ENCODE assay signal across 26 cellular contexts in the genomic region with DNA sequence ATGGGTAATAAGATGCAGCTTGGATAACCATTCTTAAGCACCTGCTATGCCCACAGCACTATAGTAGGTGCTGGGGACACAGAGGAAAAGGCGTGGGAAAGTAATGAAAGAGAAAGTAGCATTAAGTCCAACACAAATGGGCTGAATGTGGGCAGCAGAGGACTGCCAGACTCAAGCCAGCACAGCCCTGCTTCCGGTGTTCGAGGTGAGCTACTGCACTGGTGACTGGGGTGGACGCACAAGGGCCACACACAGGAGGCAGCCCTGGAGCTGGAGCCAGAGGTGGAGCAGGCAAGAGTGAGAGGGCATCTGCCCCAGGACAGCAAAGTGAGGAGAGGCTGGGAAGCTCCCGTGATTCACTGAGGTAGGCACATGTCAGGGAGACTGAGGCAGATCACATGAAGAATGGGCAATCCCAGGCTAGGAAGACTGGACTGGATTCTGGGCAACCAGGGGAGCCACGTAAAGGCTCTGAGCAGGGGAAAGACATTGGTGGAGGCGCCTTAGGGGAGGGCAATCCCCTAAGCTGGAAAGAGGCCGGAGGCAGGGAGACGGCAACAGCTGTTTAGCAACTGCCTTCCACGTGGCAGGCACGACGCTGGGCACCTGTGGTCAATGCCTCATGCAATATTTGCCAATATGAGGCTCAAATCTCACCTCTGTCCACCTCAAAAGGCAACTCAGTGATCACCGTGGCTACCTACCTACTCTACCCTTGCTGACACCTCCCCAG. TPM values are rescaled to one million over a fixed set of nuclear protein-coding genes. Genes with fewer than 3 reads are reported as not detected.
A peak's percentile ranks its signal among the peaks of the same experiment; 100 is the strongest.
DNase-seq lines count a peak whose midpoint lies in the region; ATAC-seq, FAIRE-seq and TF ChIP-seq lines count a peak whose summit lies in the region.
"Had no signal": no experiment of that assay in that cellular context is flagged by ENCODE, and none has a peak within 500 bp of the region (broad histone marks: within the 10 kb centered on the region; RNA-seq: fewer than 3 reads in every experiment).

No MANE protein-coding gene starts in this region.

- TF ChIP-seq CTCF in A549 (IDR thresholded peaks at IDR 0.05) (no peak), nephron progenitor cell (IDR thresholded peaks at IDR 0.05) (no peak), prostate gland (IDR thresholded peaks at IDR 0.05) (no peak)

- H3K27ac ChIP-seq in A549 (no peak overlapping the region), prostate gland (no peak overlapping the region)
- no peak overlapping the region for H3K27ac ChIP-seq in BLaER1 treated with 17β-estradiol and CSF1 and Interleukin-3, amounts not matched to agents 10 nM and 100 nM
- H3K27ac ChIP-seq: C4-2B, GM23248, KMS-11, SJCRH30 had no signal

- no peak for DNase-seq in A549 (ENCODE audit: low read depth in 1 of 2, low spot score in 1 of 2)
- DNase-seq in T-helper 17 cell = no peak
- no peak for DNase-seq in nephron progenitor cell
- no peak for DNase-seq in AML-193 (lab: John Stamatoyannopoulos, UW)
- DNase-seq in prostate gland (ENCODE audit: low spot score) = no peak
- DNase-seq: Calu3; CD8-positive, alpha-beta memory T cell; DMS153; GM23248; HCEC 1CT; MV-4-11; NCI-H1105 treated with DMSO at 0.1 percent for 48 hours; NCI-H1694; NCI-H2081; NCI-H2171; NCI-H345; SJCRH30 had no signal

- no peaks in the 10 kb centered on the region for H3K4me1 ChIP-seq in A549
- H3K4me1 ChIP-seq in BLaER1 treated with 17β-estradiol and CSF1 and Interleukin-3, amounts not matched to agents 10 nM and 100 nM = peaks cover 0 to 13% (median 10%) of the 10 kb centered on the region in 10 experiments; a peak in 12 of 20 replicates
- H3K4me1 ChIP-seq in prostate gland (replicated peaks) = no peaks in the 10 kb centered on the region
- H3K4me1 ChIP-seq: SJCRH30 had no signal

- POLR2A ChIA-PET in A549 (lab: Yijun Ruan, JAX) = interaction anchor here (0.8 to 1.2 kb wide), 2 partner anchors 18 to 211 kb away, joined by 3 to 5 read pairs; no protein-coding TSS in a partner anchor

- TF ChIP-seq POLR2A in A549 (IDR thresholded peaks at IDR 0.05; ENCODE audit: low read length) = no peak
- TF ChIP-seq POLR2A in prostate gland (IDR thresholded peaks at IDR 0.05) = no peak

- H3K4me1 Mint-ChIP-seq in T-helper 17 cell (peaks cover 10% of the 10 kb centered on the region), nephron progenitor cell (peaks cover 6% of the 10 kb centered on the region)
- peaks cover 12% of the 10 kb centered on the region for H3K4me1 Mint-ChIP-seq in stimulated activated memory B cell treated with anti-CD40 and anti-IgM and Interleukin-4, amounts not matched to agents 10 μg/mL and 1 μg/mL and 100 μg/mL, for 72 hours

- no peak for TF ChIP-seq RAD21 in A549 (conservative IDR thresholded peaks at IDR 0.05 in 1 of 2, IDR thresholded peaks at IDR 0.05 in 1 of 2)

- H3K27ac Mint-ChIP-seq in T-helper 17 cell = no peak overlapping the region
- H3K27ac Mint-ChIP-seq in nephron progenitor cell = peak overlapping the region; percentile 38
- no peak overlapping the region for H3K27ac Mint-ChIP-seq in stimulated activated memory B cell treated with anti-CD40 and anti-IgM and Interleukin-4, amounts not matched to agents 10 μg/mL and 1 μg/mL and 100 μg/mL, for 72 hours

- intact Hi-C loops in prostate gland (cut with DNase I) = no loop called here

- WGBS in A549 (ENCODE audit: missing lambda C conversion rate) = 92% methylated on average over 13 of the region's 13 CpGs
- 97% methylated on average over 13 of the region's 13 CpGs for WGBS in prostate gland

- no peak for FAIRE-seq in A549 (lab: Jason Lieb, UNC)
- FAIRE-seq: G401.6, GM18507, GM19239, RCC 7860 had no signal

- no peaks in the 10 kb centered on the region for H3K9me3 ChIP-seq in A549
- peaks cover 0 to 2% (median 0%) of the 10 kb centered on the region in 11 experiments; a peak in 1 of 22 replicates for H3K9me3 ChIP-seq in BLaER1 treated with 17β-estradiol and CSF1 and Interleukin-3, amounts not matched to agents 10 nM and 100 nM (replicated peaks in 1 of 11)
- no peaks in the 10 kb centered on the region for H3K9me3 ChIP-seq in T-helper 17 cell (ENCODE audit: control insufficient read depth, low read length, poor library complexity, severe bottlenecking)
- no peaks in the 10 kb centered on the region for H3K9me3 ChIP-seq in prostate gland
- H3K9me3 ChIP-seq: SJCRH30 had no signal

- TF ChIP-seq EP300 in A549 (IDR thresholded peaks at IDR 0.05) = no peak

- H3K36me3 Mint-ChIP-seq in T-helper 17 cell (ENCODE audit: low read depth) (peaks cover 3% of the 10 kb centered on the region), nephron progenitor cell (ENCODE audit: low read depth) (peaks cover 54% of the 10 kb centered on the region)
- peaks cover 67% of the 10 kb centered on the region for H3K36me3 Mint-ChIP-seq in stimulated activated memory B cell treated with anti-CD40 and anti-IgM and Interleukin-4, amounts not matched to agents 10 μg/mL and 1 μg/mL and 100 μg/mL, for 72 hours

- H3K9ac ChIP-seq in BLaER1 treated with 17β-estradiol and CSF1 and Interleukin-3, amounts not matched to agents 10 nM and 100 nM = no peak overlapping the region
- H3K9ac ChIP-seq: GM23248, KMS-11 had no signal

- CTCF ChIA-PET in A549 (lab: Yijun Ruan, JAX) = interaction anchor here (0.6 to 2.9 kb wide), 13 partner anchors 8 to 358 kb away, joined by 3 to 34 read pairs (median 4); partner anchors contain the start of gene BOLA3

- H3K4me3 Mint-ChIP-seq in T-helper 17 cell (peak overlapping the region; percentile 25), nephron progenitor cell (no peak overlapping the region)
- no peak overlapping the region for H3K4me3 Mint-ChIP-seq in stimulated activated memory B cell treated with anti-CD40 and anti-IgM and Interleukin-4, amounts not matched to agents 10 μg/mL and 1 μg/mL and 100 μg/mL, for 72 hours
- H3K4me3 Mint-ChIP-seq: CD8-positive, alpha-beta memory T cell had no signal

- H3K27me3 ChIP-seq in BLaER1 treated with 17β-estradiol and CSF1 and Interleukin-3, amounts not matched to agents 10 nM and 100 nM = no peaks in the 10 kb centered on the region
- H3K27me3 ChIP-seq in prostate gland (replicated peaks; ENCODE audit: insufficient read depth) = no peaks in the 10 kb centered on the region
- H3K27me3 ChIP-seq: SJCRH30 had no signal

- H3K4me3 ChIP-seq in A549 (no peak overlapping the region), prostate gland (no peak overlapping the region)
- H3K4me3 ChIP-seq in BLaER1 treated with 17β-estradiol and CSF1 and Interleukin-3, amounts not matched to agents 10 nM and 100 nM = no peak overlapping the region
- H3K4me3 ChIP-seq: GM23248, SJCRH30 had no signal

- ATAC-seq in A549 (0 out of 6 replicates have a peak, but pooled peaks have one; percentile 18 to 28), T-helper 17 cell (no peak), GM21717 (IDR thresholded peaks at IDR 0.05; ENCODE audit: unreplicated experiment) (no peak)
- ATAC-seq in stimulated activated memory B cell treated with anti-CD40 and anti-IgM and Interleukin-4, amounts not matched to agents 10 μg/mL and 1 μg/mL and 100 μg/mL, for 72 hours = no peak

- peaks cover 0 to 17% (median 8%) of the 10 kb centered on the region in 11 experiments; a peak in 6 of 22 replicates for H4K20me1 ChIP-seq in BLaER1 treated with 17β-estradiol and CSF1 and Interleukin-3, amounts not matched to agents 10 nM and 100 nM

- peaks cover 26 to 95% (median 67%) of the 10 kb centered on the region in 11 experiments for H3K36me3 ChIP-seq in BLaER1 treated with 17β-estradiol and CSF1 and Interleukin-3, amounts not matched to agents 10 nM and 100 nM
- H3K36me3 ChIP-seq in prostate gland = no peaks in the 10 kb centered on the region
- H3K36me3 ChIP-seq: SJCRH30 had no signal

- H3K4me2 ChIP-seq in A549 = no peak overlapping the region
- peak overlapping the region in 6 of 11 experiments; percentile 5 to 38 (median 18); a peak in 8 of 22 replicates for H3K4me2 ChIP-seq in BLaER1 treated with 17β-estradiol and CSF1 and Interleukin-3, amounts not matched to agents 10 nM and 100 nM
- H3K4me2 ChIP-seq: KMS-11 had no signal

- H3K27me3 Mint-ChIP-seq in T-helper 17 cell (no peaks in the 10 kb centered on the region), nephron progenitor cell (ENCODE audit: low read depth, poor library complexity) (no peaks in the 10 kb centered on the region)
- no peaks in the 10 kb centered on the region for H3K27me3 Mint-ChIP-seq in stimulated activated memory B cell treated with anti-CD40 and anti-IgM and Interleukin-4, amounts not matched to agents 10 μg/mL and 1 μg/mL and 100 μg/mL, for 72 hours
- H3K27me3 Mint-ChIP-seq: CD8-positive, alpha-beta memory T cell had no signal

- no peaks in the 10 kb centered on the region for H3K9me3 Mint-ChIP-seq in nephron progenitor cell
- no peaks in the 10 kb centered on the region for H3K9me3 Mint-ChIP-seq in stimulated activated memory B cell treated with anti-CD40 and anti-IgM and Interleukin-4, amounts not matched to agents 10 μg/mL and 1 μg/mL and 100 μg/mL, for 72 hours
- H3K9me3 Mint-ChIP-seq: CD8-positive, alpha-beta memory T cell had no signal

TF ChIP-seq in A549, 52 proteins besides CTCF, POLR2A, EP300 and RAD21 (continues in another document):
- no peak for TF ChIP-seq POLR2AphosphoS2 (conservative IDR thresholded peaks at IDR 0.05; ENCODE audit: low read length)
- TF ChIP-seq FOSB (CRISPR knock-in tag; IDR thresholded peaks at IDR 0.05) = no peak
- no peak for TF ChIP-seq USF2 (IDR thresholded peaks at IDR 0.05)

RNA-seq across cellular contexts. Expression of gene BOLA3, which starts 9.3 kb away (rescaled TPM):
- 93.9 and 136 TPM in 2 replicates for polyA plus RNA-seq in A549 (2011; rRNA removed)
- 117 and 146 TPM in 2 replicates for polyA plus RNA-seq in A549 (2012; cell fraction: cytosol; rRNA removed)
- 29.5 and 39.3 TPM in 2 replicates for polyA plus RNA-seq in A549 (2012; cell fraction: nucleus; rRNA removed)
- 125 to 145 TPM (median 139 TPM) in 3 replicates for polyA plus RNA-seq in A549 (2017; fragmentation: RNase III; extraction: RNeasy Plus Mini Kit Qiagen cat#74134 plus additional on column Dnase treatment)
- 7.1 and 7.7 TPM in 2 replicates for polyA minus RNA-seq in A549 (2011; rRNA and poly(A)+ RNA removed)
- total RNA-seq in T-helper 17 cell = 10 to 100 TPM; 15.5 to 23.3 TPM
- 10 to 100 TPM; 50.0 to 77.5 TPM for total RNA-seq in prostate gland

RNA-seq across cellular contexts. Expression of gene MOB1A, which starts 40.3 kb away (rescaled TPM):
- polyA plus RNA-seq in A549 (2011; rRNA removed) (108 and 118 TPM in 2 replicates), A549 (2017; fragmentation: RNase III; extraction: RNeasy Plus Mini Kit Qiagen cat#74134 plus additional on column Dnase treatment) (65.5 to 72.6 TPM (median 71.8 TPM) in 3 replicates)
- polyA plus RNA-seq in A549 (2012; cell fraction: cytosol; rRNA removed) = 21.2 and 26.8 TPM in 2 replicates
- 7.6 and 18.8 TPM in 2 replicates for polyA plus RNA-seq in A549 (2012; cell fraction: nucleus; rRNA removed)
- 44.9 and 50.3 TPM in 2 replicates for polyA minus RNA-seq in A549 (2011; rRNA and poly(A)+ RNA removed)
- total RNA-seq in T-helper 17 cell (100 to 1,000 TPM; 138 to 183 TPM), prostate gland (10 to 100 TPM; 71.3 to 72.0 TPM)

Comparison
In these comparisons a context has a peak if more than half of its experiments do, and no peak if none do; other contexts are left out.
1. ATAC-seq: peak in A549 (2 of 2); none in T-helper 17 cell (single experiment), GM21717 (single experiment) and stimulated activated memory B cell treated with anti-CD40 and anti-IgM and Interleukin-4, amounts not matched to agents 10 μg/mL and 1 μg/mL and 100 μg/mL, for 72 hours (single experiment).